2 cellular contexts compared by ENCODE assay signal in the genomic region with DNA sequence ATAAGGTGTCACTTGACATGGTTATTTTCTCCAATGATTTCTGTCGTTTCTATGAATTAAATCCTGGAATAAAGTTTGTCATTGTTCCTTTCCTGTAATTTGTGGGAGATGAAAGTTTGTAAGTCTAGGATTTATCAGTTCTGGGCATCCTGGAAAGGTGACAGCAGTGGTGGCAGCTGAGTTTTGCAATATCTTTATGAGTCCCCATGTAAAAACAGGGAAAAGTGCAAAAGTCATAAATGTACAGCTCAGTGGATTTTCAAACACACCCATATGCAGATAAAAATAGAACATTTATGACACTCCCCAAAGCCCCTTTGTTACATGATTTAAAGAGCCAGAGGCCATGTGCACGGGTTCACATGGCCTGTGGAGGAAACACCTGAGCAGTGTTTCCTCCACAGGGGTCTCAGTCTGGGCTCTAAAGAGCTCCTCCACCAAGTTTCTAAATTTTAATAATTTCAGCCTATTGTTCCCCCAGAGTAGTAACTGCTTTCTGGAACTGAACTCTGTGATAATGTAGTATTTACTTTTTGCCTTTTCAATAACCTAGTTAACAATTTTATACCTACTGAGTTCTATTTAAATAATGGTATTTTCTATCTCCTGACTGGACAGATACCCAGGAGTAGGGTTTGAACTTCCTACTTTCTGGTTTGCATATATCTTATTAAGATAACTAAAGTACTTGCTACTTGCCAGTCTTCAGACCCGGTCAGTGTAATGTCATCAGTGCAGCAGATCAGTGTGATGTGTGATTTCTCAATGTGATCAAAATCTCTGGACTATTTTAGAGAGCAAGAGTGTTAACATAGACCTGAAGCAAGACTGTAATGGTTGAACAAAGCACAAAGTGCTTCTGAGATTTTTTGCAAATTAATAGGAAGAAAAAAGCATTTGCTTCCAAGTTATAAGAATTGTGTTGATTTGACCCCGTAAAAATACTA.
TF ChIP-seq lines count a peak whose summit lies in the region.

No MANE protein-coding gene starts in this region.

TF ChIP-seq in Ishikawa, 13 proteins besides CTCF, POLR2A, EP300 and RAD21:
- TF ChIP-seq CEBPB (IDR thresholded peaks at IDR 0.05): 0 out of 2 replicates have a peak, but pooled peaks have one; percentile 11
- TF ChIP-seq FOXM1 (IDR thresholded peaks at IDR 0.05; ENCODE audit: borderline replicate concordance, low read depth): no peak

TF ChIP-seq in GM12878, 131 proteins besides CTCF, POLR2A, EP300 and RAD21:
- TF ChIP-seq NBN (IDR thresholded peaks at IDR 0.05): no peak
- TF ChIP-seq POU2F2 (IDR thresholded peaks at IDR 0.05; ENCODE audit: borderline replicate concordance, low read depth, low read length): no peak
- TF ChIP-seq STAT3 (IDR thresholded peaks at IDR 0.05; ENCODE audit: low read depth, low read length): no peak
- no peak for TF ChIP-seq CBFB (IDR thresholded peaks at IDR 0.05; ENCODE audit: low read depth)
- TF ChIP-seq NFXL1 (IDR thresholded peaks at IDR 0.05; ENCODE audit: borderline replicate concordance): no peak
- TF ChIP-seq, protein P1, sequence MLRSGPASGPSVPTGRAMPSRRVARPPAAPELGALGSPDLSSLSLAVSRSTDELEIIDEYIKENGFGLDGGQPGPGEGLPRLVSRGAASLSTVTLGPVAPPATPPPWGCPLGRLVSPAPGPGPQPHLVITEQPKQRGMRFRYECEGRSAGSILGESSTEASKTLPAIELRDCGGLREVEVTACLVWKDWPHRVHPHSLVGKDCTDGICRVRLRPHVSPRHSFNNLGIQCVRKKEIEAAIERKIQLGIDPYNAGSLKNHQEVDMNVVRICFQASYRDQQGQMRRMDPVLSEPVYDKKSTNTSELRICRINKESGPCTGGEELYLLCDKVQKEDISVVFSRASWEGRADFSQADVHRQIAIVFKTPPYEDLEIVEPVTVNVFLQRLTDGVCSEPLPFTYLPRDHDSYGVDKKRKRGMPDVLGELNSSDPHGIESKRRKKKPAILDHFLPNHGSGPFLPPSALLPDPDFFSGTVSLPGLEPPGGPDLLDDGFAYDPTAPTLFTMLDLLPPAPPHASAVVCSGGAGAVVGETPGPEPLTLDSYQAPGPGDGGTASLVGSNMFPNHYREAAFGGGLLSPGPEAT (IDR thresholded peaks at IDR 0.05; ENCODE audit: low read depth): no peak
- TF ChIP-seq, protein P2, sequence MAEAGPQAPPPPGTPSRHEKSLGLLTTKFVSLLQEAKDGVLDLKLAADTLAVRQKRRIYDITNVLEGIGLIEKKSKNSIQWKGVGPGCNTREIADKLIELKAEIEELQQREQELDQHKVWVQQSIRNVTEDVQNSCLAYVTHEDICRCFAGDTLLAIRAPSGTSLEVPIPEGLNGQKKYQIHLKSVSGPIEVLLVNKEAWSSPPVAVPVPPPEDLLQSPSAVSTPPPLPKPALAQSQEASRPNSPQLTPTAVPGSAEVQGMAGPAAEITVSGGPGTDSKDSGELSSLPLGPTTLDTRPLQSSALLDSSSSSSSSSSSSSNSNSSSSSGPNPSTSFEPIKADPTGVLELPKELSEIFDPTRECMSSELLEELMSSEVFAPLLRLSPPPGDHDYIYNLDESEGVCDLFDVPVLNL (IDR thresholded peaks at IDR 0.05; ENCODE audit: low read depth, low read length): no peak
- TF ChIP-seq, protein P3, sequence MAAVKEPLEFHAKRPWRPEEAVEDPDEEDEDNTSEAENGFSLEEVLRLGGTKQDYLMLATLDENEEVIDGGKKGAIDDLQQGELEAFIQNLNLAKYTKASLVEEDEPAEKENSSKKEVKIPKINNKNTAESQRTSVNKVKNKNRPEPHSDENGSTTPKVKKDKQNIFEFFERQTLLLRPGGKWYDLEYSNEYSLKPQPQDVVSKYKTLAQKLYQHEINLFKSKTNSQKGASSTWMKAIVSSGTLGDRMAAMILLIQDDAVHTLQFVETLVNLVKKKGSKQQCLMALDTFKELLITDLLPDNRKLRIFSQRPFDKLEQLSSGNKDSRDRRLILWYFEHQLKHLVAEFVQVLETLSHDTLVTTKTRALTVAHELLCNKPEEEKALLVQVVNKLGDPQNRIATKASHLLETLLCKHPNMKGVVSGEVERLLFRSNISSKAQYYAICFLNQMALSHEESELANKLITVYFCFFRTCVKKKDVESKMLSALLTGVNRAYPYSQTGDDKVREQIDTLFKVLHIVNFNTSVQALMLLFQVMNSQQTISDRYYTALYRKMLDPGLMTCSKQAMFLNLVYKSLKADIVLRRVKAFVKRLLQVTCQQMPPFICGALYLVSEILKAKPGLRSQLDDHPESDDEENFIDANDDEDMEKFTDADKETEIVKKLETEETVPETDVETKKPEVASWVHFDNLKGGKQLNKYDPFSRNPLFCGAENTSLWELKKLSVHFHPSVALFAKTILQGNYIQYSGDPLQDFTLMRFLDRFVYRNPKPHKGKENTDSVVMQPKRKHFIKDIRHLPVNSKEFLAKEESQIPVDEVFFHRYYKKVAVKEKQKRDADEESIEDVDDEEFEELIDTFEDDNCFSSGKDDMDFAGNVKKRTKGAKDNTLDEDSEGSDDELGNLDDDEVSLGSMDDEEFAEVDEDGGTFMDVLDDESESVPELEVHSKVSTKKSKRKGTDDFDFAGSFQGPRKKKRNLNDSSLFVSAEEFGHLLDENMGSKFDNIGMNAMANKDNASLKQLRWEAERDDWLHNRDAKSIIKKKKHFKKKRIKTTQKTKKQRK (IDR thresholded peaks at IDR 0.05; ENCODE audit: low read depth, low read length): no peak
- TF ChIP-seq SREBF2 (IDR thresholded peaks at IDR 0.05; ENCODE audit: low read length): no peak
- TF ChIP-seq POLR2AphosphoS5 (IDR thresholded peaks at IDR 0.05; ENCODE audit: low read length): no peak
- TF ChIP-seq CBX5 (IDR thresholded peaks at IDR 0.05; ENCODE audit: low read depth): no peak
- no peak for TF ChIP-seq TCF3 (IDR thresholded peaks at IDR 0.05; ENCODE audit: borderline replicate concordance, insufficient read depth, low read depth, low read length)
- TF ChIP-seq, protein P4, sequence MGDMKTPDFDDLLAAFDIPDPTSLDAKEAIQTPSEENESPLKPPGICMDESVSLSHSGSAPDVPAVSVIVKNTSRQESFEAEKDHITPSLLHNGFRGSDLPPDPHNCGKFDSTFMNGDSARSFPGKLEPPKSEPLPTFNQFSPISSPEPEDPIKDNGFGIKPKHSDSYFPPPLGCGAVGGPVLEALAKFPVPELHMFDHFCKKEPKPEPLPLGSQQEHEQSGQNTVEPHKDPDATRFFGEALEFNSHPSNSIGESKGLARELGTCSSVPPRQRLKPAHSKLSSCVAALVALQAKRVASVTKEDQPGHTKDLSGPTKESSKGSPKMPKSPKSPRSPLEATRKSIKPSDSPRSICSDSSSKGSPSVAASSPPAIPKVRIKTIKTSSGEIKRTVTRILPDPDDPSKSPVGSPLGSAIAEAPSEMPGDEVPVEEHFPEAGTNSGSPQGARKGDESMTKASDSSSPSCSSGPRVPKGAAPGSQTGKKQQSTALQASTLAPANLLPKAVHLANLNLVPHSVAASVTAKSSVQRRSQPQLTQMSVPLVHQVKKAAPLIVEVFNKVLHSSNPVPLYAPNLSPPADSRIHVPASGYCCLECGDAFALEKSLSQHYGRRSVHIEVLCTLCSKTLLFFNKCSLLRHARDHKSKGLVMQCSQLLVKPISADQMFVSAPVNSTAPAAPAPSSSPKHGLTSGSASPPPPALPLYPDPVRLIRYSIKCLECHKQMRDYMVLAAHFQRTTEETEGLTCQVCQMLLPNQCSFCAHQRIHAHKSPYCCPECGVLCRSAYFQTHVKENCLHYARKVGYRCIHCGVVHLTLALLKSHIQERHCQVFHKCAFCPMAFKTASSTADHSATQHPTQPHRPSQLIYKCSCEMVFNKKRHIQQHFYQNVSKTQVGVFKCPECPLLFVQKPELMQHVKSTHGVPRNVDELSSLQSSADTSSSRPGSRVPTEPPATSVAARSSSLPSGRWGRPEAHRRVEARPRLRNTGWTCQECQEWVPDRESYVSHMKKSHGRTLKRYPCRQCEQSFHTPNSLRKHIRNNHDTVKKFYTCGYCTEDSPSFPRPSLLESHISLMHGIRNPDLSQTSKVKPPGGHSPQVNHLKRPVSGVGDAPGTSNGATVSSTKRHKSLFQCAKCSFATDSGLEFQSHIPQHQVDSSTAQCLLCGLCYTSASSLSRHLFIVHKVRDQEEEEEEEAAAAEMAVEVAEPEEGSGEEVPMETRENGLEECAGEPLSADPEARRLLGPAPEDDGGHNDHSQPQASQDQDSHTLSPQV (IDR thresholded peaks at IDR 0.05): no peak
- TF ChIP-seq TARDBP (IDR thresholded peaks at IDR 0.05; ENCODE audit: borderline replicate concordance): no peak
- TF ChIP-seq USF1 (IDR thresholded peaks at IDR 0.05; ENCODE audit: borderline replicate concordance, extremely low read length, insufficient read depth, low read depth, low read length): no peak
- no peak for TF ChIP-seq HSF1 (IDR thresholded peaks at IDR 0.05; ENCODE audit: low read depth, low read length)
